ENCODE assay signal across 2 cellular contexts in the genomic region with DNA sequence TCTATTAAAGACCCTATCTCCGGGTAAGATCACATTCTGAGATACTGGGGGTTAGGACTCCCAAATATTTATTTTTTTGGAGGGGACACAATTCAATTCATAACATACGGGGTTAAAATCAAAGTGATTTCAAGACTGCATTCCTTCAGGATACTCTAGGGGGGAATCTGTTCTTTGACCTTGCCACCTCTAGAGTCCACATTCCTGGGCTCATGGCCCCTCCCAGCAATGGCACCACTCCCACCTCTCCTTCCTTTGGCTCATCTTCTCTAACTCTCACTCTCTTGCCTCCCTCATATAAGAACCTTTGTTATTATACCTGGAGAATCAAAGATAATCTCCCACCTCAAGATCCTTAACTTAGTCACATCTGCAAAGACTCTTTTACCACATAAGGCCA.
TF ChIP-seq lines count a peak whose summit lies in the region.

No MANE protein-coding gene starts in this region.

TF ChIP-seq in WTC11, 78 proteins besides CTCF, POLR2A, EP300 and RAD21 (continued from another document):
- TF ChIP-seq, protein P1, sequence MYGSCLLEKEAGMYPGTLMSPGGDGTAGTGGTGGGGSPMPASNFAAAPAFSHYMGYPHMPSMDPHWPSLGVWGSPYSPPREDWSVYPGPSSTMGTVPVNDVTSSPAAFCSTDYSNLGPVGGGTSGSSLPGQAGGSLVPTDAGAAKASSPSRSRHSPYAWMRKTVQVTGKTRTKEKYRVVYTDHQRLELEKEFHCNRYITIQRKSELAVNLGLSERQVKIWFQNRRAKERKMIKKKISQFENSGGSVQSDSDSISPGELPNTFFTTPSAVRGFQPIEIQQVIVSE (CRISPR knock-in tag; IDR thresholded peaks at IDR 0.05; ENCODE audit: borderline replicate concordance): no peak
- TF ChIP-seq OVOL2 (CRISPR knock-in tag; IDR thresholded peaks at IDR 0.05; ENCODE audit: borderline replicate concordance) (no peak), CREM (CRISPR knock-in tag; IDR thresholded peaks at IDR 0.05) (no peak), E2F5 (CRISPR knock-in tag; IDR thresholded peaks at IDR 0.05) (no peak), PRDM15 (CRISPR knock-in tag; IDR thresholded peaks at IDR 0.05) (no peak), E2F4 (CRISPR knock-in tag; IDR thresholded peaks at IDR 0.05; ENCODE audit: borderline replicate concordance, low read depth) (no peak), ZSCAN18 (CRISPR knock-in tag; IDR thresholded peaks at IDR 0.05) (no peak), ZNF219 (CRISPR knock-in tag; IDR thresholded peaks at IDR 0.05; ENCODE audit: borderline replicate concordance) (no peak), ZNF416 (CRISPR knock-in tag; IDR thresholded peaks at IDR 0.05) (no peak), ELF4 (CRISPR knock-in tag; IDR thresholded peaks at IDR 0.05; ENCODE audit: low read depth) (no peak), ZNF263 (CRISPR knock-in tag; IDR thresholded peaks at IDR 0.05; ENCODE audit: low read depth) (no peak), NR3C1 (CRISPR knock-in tag; conservative IDR thresholded peaks at IDR 0.05; ENCODE audit: low read depth) (no peak), NR1H2 (CRISPR knock-in tag; IDR thresholded peaks at IDR 0.05) (no peak), SP1 (CRISPR knock-in tag; conservative IDR thresholded peaks at IDR 0.05) (no peak)
- TF ChIP-seq, protein P2, sequence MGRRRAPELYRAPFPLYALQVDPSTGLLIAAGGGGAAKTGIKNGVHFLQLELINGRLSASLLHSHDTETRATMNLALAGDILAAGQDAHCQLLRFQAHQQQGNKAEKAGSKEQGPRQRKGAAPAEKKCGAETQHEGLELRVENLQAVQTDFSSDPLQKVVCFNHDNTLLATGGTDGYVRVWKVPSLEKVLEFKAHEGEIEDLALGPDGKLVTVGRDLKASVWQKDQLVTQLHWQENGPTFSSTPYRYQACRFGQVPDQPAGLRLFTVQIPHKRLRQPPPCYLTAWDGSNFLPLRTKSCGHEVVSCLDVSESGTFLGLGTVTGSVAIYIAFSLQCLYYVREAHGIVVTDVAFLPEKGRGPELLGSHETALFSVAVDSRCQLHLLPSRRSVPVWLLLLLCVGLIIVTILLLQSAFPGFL (CRISPR knock-in tag; IDR thresholded peaks at IDR 0.05; ENCODE audit: borderline replicate concordance): no peak

TF ChIP-seq in H1, 55 proteins besides CTCF, POLR2A, EP300 and RAD21 (continued from another document):
- TF ChIP-seq ATF3 (IDR thresholded peaks at IDR 0.05; ENCODE audit: insufficient read depth, low read depth, low read length): no peak
